1 cellular context compared by ENCODE assay signal in the genomic region with DNA sequence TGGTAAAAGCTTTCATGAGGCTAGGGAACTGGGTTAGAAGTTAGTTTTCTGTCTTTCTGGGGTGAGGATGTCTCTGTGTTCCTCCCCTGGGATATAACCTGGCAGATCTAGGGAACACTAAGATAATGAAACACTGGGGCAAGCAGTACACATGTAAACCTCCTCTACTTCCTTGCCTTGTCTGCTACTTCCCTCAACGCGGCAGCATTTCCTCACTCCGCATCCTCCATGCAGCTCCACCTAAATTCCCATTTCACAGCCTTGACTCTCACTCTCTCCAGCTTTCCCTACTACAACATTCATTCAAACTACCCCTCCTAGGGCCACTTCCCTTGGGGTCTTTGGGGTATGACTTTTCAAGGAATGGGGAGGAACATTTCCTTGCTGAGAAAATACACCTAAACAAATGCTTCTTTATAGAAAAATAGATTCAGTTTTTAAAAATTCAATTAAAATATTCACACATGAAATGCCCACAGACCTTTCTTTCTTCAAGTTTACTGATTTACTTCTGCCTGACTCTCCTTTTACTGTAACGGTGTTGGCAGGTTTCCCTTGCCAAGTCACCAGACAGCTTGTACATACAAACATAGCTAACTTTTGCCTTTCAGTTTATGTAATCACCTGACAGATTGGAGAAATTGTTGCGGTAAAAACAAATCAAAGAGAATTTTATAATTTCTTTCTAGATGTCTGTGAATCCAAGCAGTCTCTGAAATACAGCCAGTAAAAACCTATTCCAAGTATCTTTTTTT.
TF ChIP-seq lines count a peak whose summit lies in the region.

No MANE protein-coding gene starts in this region.

TF ChIP-seq in SK-N-SH, 30 proteins besides CTCF, POLR2A, EP300 and RAD21 (continued from another document):
- TF ChIP-seq, protein P1, sequence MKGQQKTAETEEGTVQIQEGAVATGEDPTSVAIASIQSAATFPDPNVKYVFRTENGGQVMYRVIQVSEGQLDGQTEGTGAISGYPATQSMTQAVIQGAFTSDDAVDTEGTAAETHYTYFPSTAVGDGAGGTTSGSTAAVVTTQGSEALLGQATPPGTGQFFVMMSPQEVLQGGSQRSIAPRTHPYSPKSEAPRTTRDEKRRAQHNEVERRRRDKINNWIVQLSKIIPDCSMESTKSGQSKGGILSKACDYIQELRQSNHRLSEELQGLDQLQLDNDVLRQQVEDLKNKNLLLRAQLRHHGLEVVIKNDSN (IDR thresholded peaks at IDR 0.05; ENCODE audit: borderline replicate concordance, low read depth) = no peak
- TF ChIP-seq REST (IDR thresholded peaks at IDR 0.05; ENCODE audit: low read depth, low read length) (no peak), RXRA (IDR thresholded peaks at IDR 0.05; ENCODE audit: borderline replicate concordance, low read depth) (no peak), IRF3 (IDR thresholded peaks at IDR 0.05; ENCODE audit: low read depth, low read length) (no peak)
